In genomic region chr7:34091330-34091917, GRCh38 we compare ENCODE assay signal across 8 cellular contexts.
A peak's percentile ranks its signal among the peaks of the same experiment; 100 is the strongest.
DNase-seq lines count a peak whose midpoint lies in the region; ATAC-seq and TF ChIP-seq lines count a peak whose summit lies in the region.

No MANE protein-coding gene starts in this region.

- no peak overlapping the region for H3K27ac ChIP-seq in adrenal gland
- H3K27ac ChIP-seq in thyroid gland: no peak overlapping the region

- H3K9me3 ChIP-seq in adrenal gland (replicated peaks in 1 of 3) (no peaks in the 10 kb centered on the region), thyroid gland (no peaks in the 10 kb centered on the region)

- peak; percentile 8 to 46 (median 38) for TF ChIP-seq CTCF in adrenal gland (IDR thresholded peaks at IDR 0.05)
- TF ChIP-seq CTCF in thyroid gland (IDR thresholded peaks at IDR 0.05): peak in 1 of 6 experiments; percentile 11

- H3K4me1 ChIP-seq in adrenal gland (replicated peaks in 1 of 2) (peaks cover 0 to 6% of the 10 kb centered on the region in 2 donors), thyroid gland (no peaks in the 10 kb centered on the region)

- peak; percentile 49 for DNase-seq in NCI-H748 (lab: John Stamatoyannopoulos, UW; ENCODE audit: unreplicated experiment)
- no peak for DNase-seq in NCI-H748 treated with DMSO at 0.1 percent for 48 hours (lab: John Stamatoyannopoulos, UW)
- peak; percentile 47 for DNase-seq in KBM-7
- peak in 3 of 7 donors; percentile 30 to 61 (median 35) for DNase-seq in adrenal gland
- DNase-seq in lung microvascular endothelial cell (ENCODE audit: low read depth in 2 of 2): peak; percentile 56 to 72
- DNase-seq in thyroid gland: no peak

- H3K27me3 ChIP-seq in adrenal gland (no peaks in the 10 kb centered on the region), thyroid gland (no peaks in the 10 kb centered on the region)

- no peak overlapping the region for H3K4me3 ChIP-seq in adrenal gland
- H3K4me3 ChIP-seq in thyroid gland (replicated peaks in 1 of 3): no peak overlapping the region

- WGBS in adrenal gland, 4 donors: 24 to 31% (median 28%) methylated on average over 4 of the region's 4 CpGs
- 31 to 50% methylated on average over 4 of the region's 4 CpGs for WGBS in thyroid gland, 2 donors

- in situ Hi-C loops in KBM-7 (cut with MboI; ENCODE audit: low pct_unique_long_range_greater_than_20kb, low sequenced_read_pairs): no loop called here

- H3K36me3 ChIP-seq in adrenal gland (replicated peaks in 1 of 2) (no peaks in the 10 kb centered on the region), thyroid gland (no peaks in the 10 kb centered on the region)

- TF ChIP-seq POLR2A in adrenal gland (IDR thresholded peaks at IDR 0.05) (no peak), thyroid gland (IDR thresholded peaks at IDR 0.05) (no peak)

- intact Hi-C loops in adrenal gland (cut with DNase I): no loop called here
- intact Hi-C loops in thyroid gland (cut with DNase I): no loop called here

- ATAC-seq in HG02588 (IDR thresholded peaks at IDR 0.05; ENCODE audit: unreplicated experiment): no peak
- ATAC-seq in HG03108 (IDR thresholded peaks at IDR 0.05; ENCODE audit: unreplicated experiment): no peak

Comparison
In these comparisons a context has a peak if more than half of its experiments do, and no peak if none do; other contexts are left out.
1. DNase-seq: peak in NCI-H748 (single experiment), KBM-7 (single experiment) and lung microvascular endothelial cell (2 of 2); none in NCI-H748 treated with DMSO at 0.1 percent for 48 hours (single experiment) and thyroid gland (0 of 2).